Comparison of ENCODE assay signal across 29 cellular contexts in the genomic region with DNA sequence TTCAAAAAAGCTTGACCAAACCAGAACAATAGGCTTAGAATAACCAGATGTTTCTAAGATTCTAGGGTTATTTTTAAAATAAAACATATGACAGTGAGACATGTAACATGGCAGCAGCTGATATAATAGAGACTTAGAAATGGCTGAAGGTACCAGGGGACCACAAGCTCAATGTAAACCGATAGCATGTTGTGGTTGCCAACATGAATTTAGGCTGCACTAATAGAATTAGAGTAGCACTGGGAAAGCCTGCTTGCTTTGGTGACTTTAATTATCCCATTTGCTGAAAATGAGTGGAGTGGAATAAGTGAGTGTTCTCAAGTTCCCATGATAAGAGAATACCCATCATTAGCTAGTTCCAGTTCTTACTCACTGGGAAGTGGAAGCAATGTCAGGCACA.
"Had no signal": no experiment of that assay in that cellular context is flagged by ENCODE, and none has a peak within 500 bp of the region (broad histone marks: within the 10 kb centered on the region; RNA-seq: fewer than 3 reads in every experiment).

No MANE protein-coding gene starts in this region.

- H3K9me3 ChIP-seq: ascending aorta, colonic mucosa, esophagus squamous epithelium, left lung, lower lobe of right lung, mucosa of descending colon, neutrophil, right lobe of liver, thoracic aorta, uterus had no signal

- H3K4me1 ChIP-seq: ascending aorta, colonic mucosa, esophagus squamous epithelium, left lung, lower lobe of right lung, right lobe of liver, uterus had no signal

- H3K27ac ChIP-seq: ascending aorta, cardiac muscle cell, colonic mucosa, epithelial cell of prostate, esophagus squamous epithelium, left lung, lower lobe of right lung, neutrophil, right lobe of liver, skin epidermis, thoracic aorta, uterus had no signal

- H3K4me3 ChIP-seq: ascending aorta, cardiac muscle cell, colonic mucosa, esophagus squamous epithelium, left lung, lower lobe of right lung, mucosa of descending colon, right lobe of liver, skin epidermis, thoracic aorta, uterus had no signal

- ATAC-seq: left lung; lower lobe of right lung; mucosa of descending colon; natural killer cell treated with Interleukin-12 subunit alpha and Interleukin-12 subunit beta and Interleukin-15 and Interleukin-18, amount 100 ng/mL, for 72 hours; right lobe of liver; stimulated activated effector memory CD8-positive, alpha-beta T cell treated with anti-CD3 and anti-CD28 coated beads, Interleukin-12 subunit alpha, Interleukin-12 subunit beta, amount 100 ng/mL, for 72 hours had no signal

- DNase-seq: activated CD4-positive, alpha-beta memory T cell treated with anti-CD3 and anti-CD28 coated beads for 36 hours; activated CD4-positive, alpha-beta T cell treated with anti-CD3 and anti-CD28 coated beads, Interleukin-2, amount 10 ng/mL, durations not matched to agents 24 days and 14 days; activated CD4-positive, CD25-positive, alpha-beta regulatory T cell treated with anti-CD3 and anti-CD28 coated beads, Interleukin-2, amount 50 U/mL, for 72 hours; activated CD8-positive, alpha-beta memory T cell treated with anti-CD3 and anti-CD28 coated beads, Interleukin-2, amount 50 U/mL, for 4 hours; activated gamma-delta T cell; activated naive CD4-positive, alpha-beta T cell treated with anti-CD3 and anti-CD28 coated beads, Interleukin-2, amount 10 ng/mL, durations not matched to agents 7 days and 5 days; activated naive CD8-positive, alpha-beta T cell treated with anti-CD3 and anti-CD28 coated beads, Interleukin-2, amount 10 ng/mL, durations not matched to agents 7 days and 5 days; activated T-cell treated with anti-CD3 and anti-CD28 coated beads, Interleukin-2, amount 50 U/mL, for 24 hours; cerebellar nuclear complex; colonic mucosa; effector CD8-positive, alpha-beta T cell; esophagus squamous epithelium; foreskin melanocyte; left lung; lower lobe of right lung; mesendoderm; mucosa of descending colon; right lobe of liver; stimulated activated CD4-positive, alpha-beta T cell treated with anti-CD3 and anti-CD28 coated beads, Interleukin-4, amount 100 ng/mL, for 24 hours; trophoblast cell; uterus had no signal

- H3K27me3 ChIP-seq: ascending aorta, cardiac muscle cell, colonic mucosa, esophagus squamous epithelium, left lung, neutrophil, right lobe of liver, uterus had no signal

- H3K36me3 ChIP-seq: ascending aorta, cardiac muscle cell, colonic mucosa, esophagus squamous epithelium, left lung, lower lobe of right lung, neutrophil, right lobe of liver, thoracic aorta, uterus had no signal
